12 cellular contexts compared by ENCODE assay signal in genomic region chr9:122819791-122820489, GRCh38. TPM values are rescaled to one million over a fixed set of nuclear protein-coding genes. Genes with fewer than 3 reads are reported as not detected.
DNase-seq lines count a peak whose midpoint lies in the region; ATAC-seq and TF ChIP-seq lines count a peak whose summit lies in the region.
"Had no signal": no experiment of that assay in that cellular context is flagged by ENCODE, and none has a peak within 500 bp of the region (broad histone marks: within the 10 kb centered on the region; RNA-seq: fewer than 3 reads in every experiment).

No MANE protein-coding gene starts in this region.

- peaks cover 4% of the 10 kb centered on the region for H3K4me1 Mint-ChIP-seq in nephron progenitor cell

- peak; percentile 67 for DNase-seq in M059J (ENCODE audit: low read depth)
- no peak for DNase-seq in effector memory CD4-positive, alpha-beta T cell
- DNase-seq in nephron progenitor cell: no peak
- no peak for DNase-seq in stimulated activated naive CD4-positive, alpha-beta T cell treated with Interleukin-2 at 50 U/mL for 16 hours (lab: John Stamatoyannopoulos, UW)
- no peak for DNase-seq in T-helper 9 cell
- DNase-seq: Calu3 had no signal

- peaks cover 48% of the 10 kb centered on the region for H3K36me3 Mint-ChIP-seq in nephron progenitor cell (ENCODE audit: low read depth)

- H3K9me3 Mint-ChIP-seq in nephron progenitor cell: no peaks in the 10 kb centered on the region
- H3K9me3 Mint-ChIP-seq: stimulated activated naive CD8-positive, alpha-beta T cell treated with anti-CD3 and anti-CD28 coated beads, Interleukin-15, Interleukin-2, amounts not matched to agents 100 ng/mL and 50 ng/mL, for 24 hours had no signal

- no peaks in the 10 kb centered on the region for H3K9me3 ChIP-seq in effector memory CD4-positive, alpha-beta T cell (ENCODE audit: control insufficient read depth, low read length)
- H3K9me3 ChIP-seq: adrenal gland had no signal

- ATAC-seq in HG03442 (IDR thresholded peaks at IDR 0.05; ENCODE audit: unreplicated experiment): no peak
- no peak for ATAC-seq in HG03025 (IDR thresholded peaks at IDR 0.05; ENCODE audit: low FRiP score, unreplicated experiment)

- H3K36me3 ChIP-seq in effector memory CD4-positive, alpha-beta T cell (ENCODE audit: control insufficient read depth, insufficient read depth, low read length): peaks cover 17% of the 10 kb centered on the region

- no peak overlapping the region for H3K4me3 ChIP-seq in effector memory CD4-positive, alpha-beta T cell (ENCODE audit: insufficient read depth, low read depth, low read length, poor library complexity, severe bottlenecking)
- H3K4me3 ChIP-seq: adrenal gland had no signal

- H3K4me3 Mint-ChIP-seq in nephron progenitor cell: no peak overlapping the region
- H3K4me3 Mint-ChIP-seq: stimulated activated naive CD8-positive, alpha-beta T cell treated with anti-CD3 and anti-CD28 coated beads, Interleukin-15, Interleukin-2, amounts not matched to agents 100 ng/mL and 50 ng/mL, for 24 hours had no signal

- no peak for TF ChIP-seq CTCF in C4-2B (conservative IDR thresholded peaks at IDR 0.05)
- no peak for TF ChIP-seq CTCF in nephron progenitor cell (IDR thresholded peaks at IDR 0.05)

- H3K27me3 ChIP-seq in effector memory CD4-positive, alpha-beta T cell (replicated peaks; ENCODE audit: control insufficient read depth, insufficient read depth, low read length, poor library complexity, severe bottlenecking): no peaks in the 10 kb centered on the region
- H3K27me3 ChIP-seq: adrenal gland had no signal

- peak overlapping the region; percentile 37 for H3K27ac Mint-ChIP-seq in nephron progenitor cell
- H3K27ac Mint-ChIP-seq: stimulated activated naive CD8-positive, alpha-beta T cell treated with anti-CD3 and anti-CD28 coated beads, Interleukin-15, Interleukin-2, amounts not matched to agents 100 ng/mL and 50 ng/mL, for 24 hours had no signal

- peak overlapping the region; percentile 39 for H3K27ac ChIP-seq in C4-2B
- peak overlapping the region; percentile 44 for H3K27ac ChIP-seq in effector memory CD4-positive, alpha-beta T cell (ENCODE audit: insufficient read depth, low read length, poor library complexity, severe bottlenecking)

- peaks cover 14% of the 10 kb centered on the region for H3K4me1 ChIP-seq in effector memory CD4-positive, alpha-beta T cell (ENCODE audit: control insufficient read depth, insufficient read depth, low read length, poor library complexity, severe bottlenecking)

- H3K27me3 Mint-ChIP-seq in nephron progenitor cell (ENCODE audit: low read depth, poor library complexity): peaks cover 2% of the 10 kb centered on the region
- H3K27me3 Mint-ChIP-seq: stimulated activated naive CD8-positive, alpha-beta T cell treated with anti-CD3 and anti-CD28 coated beads, Interleukin-15, Interleukin-2, amounts not matched to agents 100 ng/mL and 50 ng/mL, for 24 hours had no signal

RNA-seq across cellular contexts. Expression of gene PDCL, which starts 8.4 kb away (rescaled TPM):
- 33.3 and 47.0 TPM in 2 replicates for total RNA-seq in M059J (2014; rRNA removed; shearing (Covaris generic))

RNA-seq across cellular contexts. Expression of gene OR1K1, which starts 20.0 kb away (rescaled TPM):
- total RNA-seq in M059J (2014; rRNA removed; shearing (Covaris generic)): not detected in 2 replicates
- total RNA-seq: adrenal gland, Calu3, mucosa of gallbladder had no signal

RNA-seq across cellular contexts. Expression of gene OR5C1, which starts 31.2 kb away (rescaled TPM):
- total RNA-seq in M059J (2014; rRNA removed; shearing (Covaris generic)): not detected in 2 replicates
- total RNA-seq: adrenal gland, Calu3, mucosa of gallbladder had no signal
